ENCODE assay signal across 22 cellular contexts in the genomic region with DNA sequence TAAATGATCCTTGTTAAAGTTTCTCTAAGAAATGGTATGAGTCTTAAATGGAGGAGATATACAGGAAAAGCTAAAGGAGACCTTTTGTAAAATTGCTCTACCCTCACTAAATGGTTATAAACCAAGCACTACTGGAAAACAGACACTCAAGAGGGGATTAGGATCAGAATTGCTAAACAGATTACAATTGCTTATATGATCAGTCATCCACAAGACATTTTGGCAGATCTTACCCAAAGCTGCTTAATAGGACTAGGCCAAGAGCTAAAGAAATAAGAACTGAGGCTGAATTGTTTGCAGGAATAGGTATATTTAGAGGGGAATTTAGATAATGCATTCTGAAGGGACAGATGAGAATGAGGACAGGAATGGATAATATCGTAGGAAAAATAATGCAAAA.
"Had no signal": no experiment of that assay in that cellular context is flagged by ENCODE, and none has a peak within 500 bp of the region (broad histone marks: within the 10 kb centered on the region; RNA-seq: fewer than 3 reads in every experiment).

No MANE protein-coding gene starts in this region.

- H3K27me3 ChIP-seq: brain microvascular endothelial cell, right atrium auricular region, tibial nerve had no signal

- H3K4me1 ChIP-seq: tibial nerve had no signal

- H3K4me3 ChIP-seq: right atrium auricular region, tibial nerve had no signal

- H3K4me3 Mint-ChIP-seq: activated CD4-positive, alpha-beta T cell treated with anti-CD3 and anti-CD28 coated beads, Interleukin-2, amount 10 ng/mL, durations not matched to agents 7 days and 5 days; activated CD8-positive, alpha-beta T cell treated with anti-CD3 and anti-CD28 coated beads, Interleukin-2, amount 10 ng/mL, durations not matched to agents 7 days and 5 days; activated naive CD4-positive, alpha-beta T cell treated with anti-CD3 and anti-CD28 coated beads for 36 hours; dendritic cell treated with granulocyte-macrophage colony-stimulating factor and Interleukin-4, amounts not matched to agents 40 ng/mL and 50 ng/mL, for 4 days; natural killer cell; stimulated activated naive CD8-positive, alpha-beta T cell treated with anti-CD3 and anti-CD28 coated beads, Interleukin-15, Interleukin-2, amounts not matched to agents 100 ng/mL and 50 ng/mL, for 24 hours had no signal

- H3K36me3 ChIP-seq: right atrium auricular region had no signal

- ATAC-seq: activated CD8-positive, alpha-beta T cell treated with anti-CD3 and anti-CD28 coated beads, Interleukin-2, amount 10 ng/mL, durations not matched to agents 7 days and 5 days; esophagus mucosa; left ventricle myocardium superior; natural killer cell had no signal

- H3K27ac Mint-ChIP-seq: activated CD4-positive, alpha-beta T cell treated with anti-CD3 and anti-CD28 coated beads, Interleukin-2, amount 10 ng/mL, durations not matched to agents 7 days and 5 days; activated CD8-positive, alpha-beta T cell treated with anti-CD3 and anti-CD28 coated beads, Interleukin-2, amount 10 ng/mL, durations not matched to agents 7 days and 5 days; activated naive CD4-positive, alpha-beta T cell treated with anti-CD3 and anti-CD28 coated beads for 36 hours; dendritic cell treated with granulocyte-macrophage colony-stimulating factor and Interleukin-4, amounts not matched to agents 40 ng/mL and 50 ng/mL, for 4 days; natural killer cell; progenitor cell of endocrine pancreas; stimulated activated naive CD8-positive, alpha-beta T cell treated with anti-CD3 and anti-CD28 coated beads, Interleukin-15, Interleukin-2, amounts not matched to agents 100 ng/mL and 50 ng/mL, for 24 hours had no signal

- H3K36me3 Mint-ChIP-seq: natural killer cell had no signal

- H3K9me3 ChIP-seq: right atrium auricular region, tibial nerve had no signal

- FAIRE-seq: islet of Langerhans had no signal

- H3K27ac ChIP-seq: brain microvascular endothelial cell, right atrium auricular region, tibial nerve had no signal

- H3K9me3 Mint-ChIP-seq: activated CD4-positive, alpha-beta T cell treated with anti-CD3 and anti-CD28 coated beads, Interleukin-2, amount 10 ng/mL, durations not matched to agents 7 days and 5 days; activated naive CD4-positive, alpha-beta T cell treated with anti-CD3 and anti-CD28 coated beads for 36 hours; dendritic cell treated with granulocyte-macrophage colony-stimulating factor and Interleukin-4, amounts not matched to agents 40 ng/mL and 50 ng/mL, for 4 days; natural killer cell; stimulated activated naive CD8-positive, alpha-beta T cell treated with anti-CD3 and anti-CD28 coated beads, Interleukin-15, Interleukin-2, amounts not matched to agents 100 ng/mL and 50 ng/mL, for 24 hours had no signal

- H3K27me3 Mint-ChIP-seq: activated CD4-positive, alpha-beta T cell treated with anti-CD3 and anti-CD28 coated beads, Interleukin-2, amount 10 ng/mL, durations not matched to agents 7 days and 5 days; dendritic cell treated with granulocyte-macrophage colony-stimulating factor and Interleukin-4, amounts not matched to agents 40 ng/mL and 50 ng/mL, for 4 days; progenitor cell of endocrine pancreas; stimulated activated naive CD8-positive, alpha-beta T cell treated with anti-CD3 and anti-CD28 coated beads, Interleukin-15, Interleukin-2, amounts not matched to agents 100 ng/mL and 50 ng/mL, for 24 hours had no signal

- DNase-seq: activated CD4-positive, alpha-beta T cell treated with anti-CD3 and anti-CD28 coated beads, Interleukin-2, amount 10 ng/mL, durations not matched to agents 7 days and 5 days; activated CD4-positive, CD25-positive, alpha-beta regulatory T cell treated with anti-CD3 and anti-CD28 coated beads, Interleukin-2, amount 50 U/mL, for 72 hours; activated CD8-positive, alpha-beta T cell treated with anti-CD3 and anti-CD28 coated beads, Interleukin-2, amount 10 ng/mL, durations not matched to agents 7 days and 5 days; activated naive CD4-positive, alpha-beta T cell treated with anti-CD3 and anti-CD28 coated beads for 36 hours; activated T-cell treated with anti-CD3 and anti-CD28 coated beads, Interleukin-2, amount 50 U/mL, for 1 hour; anterior cingulate cortex; brain microvascular endothelial cell; caudate nucleus; effector memory CD4-positive, alpha-beta T cell; foreskin melanocyte; hypothalamus; left ventricle myocardium superior; midbrain; natural killer cell; stimulated activated CD4-positive, alpha-beta T cell treated with anti-CD3 and anti-CD28 coated beads, Interleukin-4, amount 100 ng/mL, for 4 hours had no signal
